ENCODE assay signal across 23 cellular contexts in the genomic region with DNA sequence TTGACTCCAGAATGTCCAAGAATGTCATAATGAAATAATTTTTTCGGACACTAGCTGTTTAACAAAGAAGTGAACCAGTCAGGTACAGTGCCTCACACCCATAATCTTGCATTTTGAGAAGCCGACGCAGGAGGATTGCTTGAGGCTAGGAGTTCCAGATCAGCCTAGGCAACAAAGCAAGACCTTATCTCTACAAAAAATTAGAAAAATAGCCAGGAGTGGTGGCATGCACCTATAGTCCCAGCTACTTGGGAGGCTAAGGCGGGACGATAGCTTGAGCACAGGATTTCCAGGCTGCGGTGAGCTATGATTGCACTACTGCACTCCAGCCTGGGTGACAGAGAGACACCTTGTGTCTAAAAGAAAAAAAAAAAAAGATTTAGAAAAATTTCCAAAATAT.
"Had no signal": no experiment of that assay in that cellular context is flagged by ENCODE, and none has a peak within 500 bp of the region (broad histone marks: within the 10 kb centered on the region; RNA-seq: fewer than 3 reads in every experiment).

No MANE protein-coding gene starts in this region.

- H3K4me3 Mint-ChIP-seq: dendritic cell treated with granulocyte-macrophage colony-stimulating factor and Interleukin-4, amounts not matched to agents 40 ng/mL and 50 ng/mL, for 4 days; effector memory CD8-positive, alpha-beta T cell; endodermal cell; immature natural killer cell; naive thymus-derived CD4-positive, alpha-beta T cell had no signal

- DNase-seq: effector CD8-positive, alpha-beta T cell; effector memory CD8-positive, alpha-beta T cell; endodermal cell; erythroblast; esophagus squamous epithelium; foreskin fibroblast; heart left ventricle; hypothalamus; immature natural killer cell; islet precursor cell; kidney; kidney glomerular epithelial cell; left colon; left ventricle myocardium superior; lower lobe of right lung; mesenchymal stem cell; midbrain; naive thymus-derived CD4-positive, alpha-beta T cell had no signal

- H3K36me3 Mint-ChIP-seq: immature natural killer cell; naive thymus-derived CD4-positive, alpha-beta T cell had no signal

- H3K4me3 ChIP-seq: coronary artery, esophagus squamous epithelium, gastroesophageal sphincter, heart left ventricle, hepatocyte, lower lobe of right lung had no signal

- H3K4me2 ChIP-seq: hepatocyte had no signal

- H3K27me3 ChIP-seq: esophagus squamous epithelium, gastroesophageal sphincter, hepatocyte had no signal

- H3K4me1 Mint-ChIP-seq: immature natural killer cell; naive thymus-derived CD4-positive, alpha-beta T cell had no signal

- H3K27ac Mint-ChIP-seq: dendritic cell treated with granulocyte-macrophage colony-stimulating factor and Interleukin-4, amounts not matched to agents 40 ng/mL and 50 ng/mL, for 4 days; effector memory CD8-positive, alpha-beta T cell; endodermal cell; immature natural killer cell; naive thymus-derived CD4-positive, alpha-beta T cell had no signal

- H3K4me1 ChIP-seq: esophagus squamous epithelium, lower lobe of right lung had no signal

- H3K9me3 ChIP-seq: esophagus squamous epithelium, lower lobe of right lung had no signal

- H3K79me2 ChIP-seq: hepatocyte had no signal

- H3K9me3 Mint-ChIP-seq: effector memory CD8-positive, alpha-beta T cell had no signal

- H3K36me3 ChIP-seq: esophagus squamous epithelium, gastroesophageal sphincter, heart left ventricle, lower lobe of right lung had no signal

- H3K27ac ChIP-seq: coronary artery, epithelial cell of prostate, esophagus squamous epithelium, gastroesophageal sphincter, heart left ventricle, hepatocyte, lower lobe of right lung had no signal
